1 cellular context compared by ENCODE assay signal in the genomic region with DNA sequence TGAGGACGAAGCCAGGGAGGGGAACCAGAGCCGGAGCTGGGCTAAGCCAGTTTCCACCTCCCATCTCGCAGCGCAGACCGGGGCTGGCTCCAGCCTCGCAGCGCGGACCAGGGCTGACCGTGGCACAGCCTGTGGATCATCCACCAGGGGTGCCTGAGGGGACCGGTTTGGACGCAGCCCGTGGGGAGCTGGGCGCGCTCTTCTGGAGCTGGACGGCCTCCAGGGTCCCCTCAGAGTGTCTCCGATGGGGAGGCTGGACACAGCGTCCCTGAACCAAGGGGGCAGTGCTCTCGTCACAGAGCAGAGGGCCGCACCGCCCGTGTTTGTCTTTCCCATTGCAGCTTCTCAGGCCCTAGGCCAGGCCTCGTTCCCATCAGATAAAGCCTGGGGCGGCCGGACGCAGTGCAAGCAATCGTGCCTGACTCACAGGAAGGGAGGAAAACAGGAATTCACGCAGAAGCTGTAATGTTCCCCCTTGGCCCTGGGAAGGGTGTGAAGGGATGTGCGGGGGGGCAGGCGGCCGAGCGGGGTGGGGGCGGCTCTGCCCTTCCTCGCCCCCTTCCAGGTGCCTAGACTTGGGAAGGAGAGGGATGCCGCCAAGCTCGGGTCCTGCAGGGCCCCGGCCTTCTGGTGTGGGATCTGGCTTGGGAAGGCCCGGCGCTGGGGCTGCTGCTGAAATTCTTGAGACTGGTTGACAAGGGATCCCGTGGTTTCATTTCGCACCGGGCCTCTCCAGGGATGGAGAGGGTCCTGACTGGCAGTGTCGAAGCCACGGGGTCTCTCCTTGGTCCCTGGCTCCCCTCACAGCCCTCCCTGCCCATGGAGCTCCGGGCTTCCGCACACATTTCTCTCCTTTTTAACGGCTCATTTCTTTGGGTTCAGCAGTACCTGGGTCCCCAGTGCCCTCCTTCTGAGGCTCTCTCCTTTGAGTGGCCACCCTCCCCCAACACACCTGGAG.
A peak's percentile ranks its signal among the peaks of the same experiment; 100 is the strongest.
TF ChIP-seq lines count a peak whose summit lies in the region.
"Not testable (repeated sequence)": the region's sequence is repeated elsewhere in the genome, so short reads cannot be mapped to it uniquely, and the experiment has no call there.

No MANE protein-coding gene starts in this region.

TF ChIP-seq in K562, 482 proteins besides CTCF, POLR2A, EP300 and RAD21 (continued from another document):
- TF ChIP-seq, protein P1, sequence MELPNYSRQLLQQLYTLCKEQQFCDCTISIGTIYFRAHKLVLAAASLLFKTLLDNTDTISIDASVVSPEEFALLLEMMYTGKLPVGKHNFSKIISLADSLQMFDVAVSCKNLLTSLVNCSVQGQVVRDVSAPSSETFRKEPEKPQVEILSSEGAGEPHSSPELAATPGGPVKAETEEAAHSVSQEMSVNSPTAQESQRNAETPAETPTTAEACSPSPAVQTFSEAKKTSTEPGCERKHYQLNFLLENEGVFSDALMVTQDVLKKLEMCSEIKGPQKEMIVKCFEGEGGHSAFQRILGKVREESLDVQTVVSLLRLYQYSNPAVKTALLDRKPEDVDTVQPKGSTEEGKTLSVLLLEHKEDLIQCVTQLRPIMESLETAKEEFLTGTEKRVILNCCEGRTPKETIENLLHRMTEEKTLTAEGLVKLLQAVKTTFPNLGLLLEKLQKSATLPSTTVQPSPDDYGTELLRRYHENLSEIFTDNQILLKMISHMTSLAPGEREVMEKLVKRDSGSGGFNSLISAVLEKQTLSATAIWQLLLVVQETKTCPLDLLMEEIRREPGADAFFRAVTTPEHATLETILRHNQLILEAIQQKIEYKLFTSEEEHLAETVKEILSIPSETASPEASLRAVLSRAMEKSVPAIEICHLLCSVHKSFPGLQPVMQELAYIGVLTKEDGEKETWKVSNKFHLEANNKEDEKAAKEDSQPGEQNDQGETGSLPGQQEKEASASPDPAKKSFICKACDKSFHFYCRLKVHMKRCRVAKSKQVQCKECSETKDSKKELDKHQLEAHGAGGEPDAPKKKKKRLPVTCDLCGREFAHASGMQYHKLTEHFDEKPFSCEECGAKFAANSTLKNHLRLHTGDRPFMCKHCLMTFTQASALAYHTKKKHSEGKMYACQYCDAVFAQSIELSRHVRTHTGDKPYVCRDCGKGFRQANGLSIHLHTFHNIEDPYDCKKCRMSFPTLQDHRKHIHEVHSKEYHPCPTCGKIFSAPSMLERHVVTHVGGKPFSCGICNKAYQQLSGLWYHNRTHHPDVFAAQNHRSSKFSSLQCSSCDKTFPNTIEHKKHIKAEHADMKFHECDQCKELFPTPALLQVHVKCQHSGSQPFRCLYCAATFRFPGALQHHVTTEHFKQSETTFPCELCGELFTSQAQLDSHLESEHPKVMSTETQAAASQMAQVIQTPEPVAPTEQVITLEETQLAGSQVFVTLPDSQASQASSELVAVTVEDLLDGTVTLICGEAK (IDR thresholded peaks at IDR 0.05): 0 out of 2 replicates have a peak, but pooled peaks have one; percentile 19
- TF ChIP-seq, protein P1 (CRISPR knock-in tag; IDR thresholded peaks at IDR 0.05): not testable (repeated sequence)
- TF ChIP-seq NRF1 (conservative IDR thresholded peaks at IDR 0.05 in 1 of 2, IDR thresholded peaks at IDR 0.05 in 1 of 2) (peak; percentile 13 to 24; a peak in 2 of 4 replicates), RBFOX2 (IDR thresholded peaks at IDR 0.05; ENCODE audit: low read depth, low read length) (peak; percentile 52), HDAC8 (tag; IDR thresholded peaks at IDR 0.05) (peak; percentile 68; the same call in 1 of the 2 replicates), SMAD4 (CRISPR knock-in tag; conservative IDR thresholded peaks at IDR 0.05) (peak; percentile 60; the same call in 1 of the 2 replicates), ARID1B (IDR thresholded peaks at IDR 0.05) (0 out of 2 replicates have a peak, but pooled peaks have one; percentile 55), SMARCE1 (IDR thresholded peaks at IDR 0.05) (peak; percentile 38; the same call in 1 of the 2 replicates)
TF ChIP-seq in K562: peak in this region for 41; not testable (repeated sequence) for 441.
